ENCODE assay signal across 18 cellular contexts in the genomic region with DNA sequence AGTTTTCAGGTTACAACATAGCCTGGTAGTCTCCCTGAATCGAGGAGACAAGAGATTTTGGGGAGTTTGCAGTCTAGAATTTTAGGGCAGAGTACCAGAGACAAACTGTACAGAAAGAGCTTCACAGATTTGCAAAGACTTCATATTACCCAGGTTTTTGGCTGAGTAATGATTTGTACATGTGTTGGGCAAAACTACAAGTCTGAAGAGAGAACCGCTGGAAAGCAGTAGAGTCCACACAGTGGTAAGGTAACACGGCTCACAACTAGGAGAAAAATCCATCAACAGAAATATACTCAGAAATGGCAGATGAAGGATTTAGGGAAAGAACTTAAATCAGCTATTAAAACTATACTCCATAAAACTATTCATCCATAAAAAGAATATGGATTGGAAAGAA. TPM values are rescaled to one million over a fixed set of nuclear protein-coding genes. Genes with fewer than 3 reads are reported as not detected.
DNase-seq lines count a peak whose midpoint lies in the region; ATAC-seq and TF ChIP-seq lines count a peak whose summit lies in the region.
"Had no signal": no experiment of that assay in that cellular context is flagged by ENCODE, and none has a peak within 500 bp of the region (broad histone marks: within the 10 kb centered on the region; RNA-seq: fewer than 3 reads in every experiment).

No MANE protein-coding gene starts in this region.

- H3F3A ChIP-seq in GM23248 (ENCODE audit: insufficient read depth): peaks cover 15% of the 10 kb centered on the region

- H3K27me3 Mint-ChIP-seq in activated CD4-positive, alpha-beta T cell treated with anti-CD3 and anti-CD28 coated beads for 36 hours: no peaks in the 10 kb centered on the region
- H3K27me3 Mint-ChIP-seq: CD8-positive, alpha-beta memory T cell had no signal

- peak overlapping the region; percentile 8 for H3K4me2 ChIP-seq in GM23248 (ENCODE audit: unreplicated experiment)

- H3K9me3 Mint-ChIP-seq in activated CD4-positive, alpha-beta T cell treated with anti-CD3 and anti-CD28 coated beads for 36 hours (ENCODE audit: low read depth): peaks cover 5% of the 10 kb centered on the region

- H3K36me3 ChIP-seq in GM23248 (ENCODE audit: low read depth): no peaks in the 10 kb centered on the region

- H4K20me1 ChIP-seq in GM23248 (ENCODE audit: insufficient read depth): no peaks in the 10 kb centered on the region

- peaks cover 20% of the 10 kb centered on the region for H3K36me3 Mint-ChIP-seq in activated CD4-positive, alpha-beta T cell treated with anti-CD3 and anti-CD28 coated beads for 36 hours (ENCODE audit: low read depth)

- peaks cover 15% of the 10 kb centered on the region for H3K4me1 Mint-ChIP-seq in activated CD4-positive, alpha-beta T cell treated with anti-CD3 and anti-CD28 coated beads for 36 hours

- intact Hi-C loops in activated CD4-positive, alpha-beta T cell treated with anti-CD3 and anti-CD28 coated beads for 36 hours (cut with DNase I, micrococcal nuclease): no loop called here

- H3K4me3 Mint-ChIP-seq in activated CD4-positive, alpha-beta T cell treated with anti-CD3 and anti-CD28 coated beads for 36 hours: no peak overlapping the region
- H3K4me3 Mint-ChIP-seq: CD8-positive, alpha-beta memory T cell had no signal

- peak overlapping the region; percentile 42 for H3K27ac Mint-ChIP-seq in activated CD4-positive, alpha-beta T cell treated with anti-CD3 and anti-CD28 coated beads for 36 hours

- H3K4me1 ChIP-seq in GM23248 (ENCODE audit: insufficient read depth): 0 out of 2 replicates have a peak, but pooled peaks cover 12% of the 10 kb centered on the region

- DNase-seq in activated CD4-positive, alpha-beta T cell treated with anti-CD3 and anti-CD28 coated beads for 36 hours: no peak
- DNase-seq in activated CD4-positive, alpha-beta T cell treated with anti-CD3 and anti-CD28 coated beads for 48 hours: no peak
- peak; percentile 45 for DNase-seq in GM23248
- peak; percentile 16 for DNase-seq in fibroblast of villous mesenchyme (ENCODE audit: low read depth)
- no peak for DNase-seq in NCI-H1694 (lab: John Stamatoyannopoulos, UW)
- no peak for DNase-seq in NCI-H748 (lab: John Stamatoyannopoulos, UW; ENCODE audit: unreplicated experiment)
- DNase-seq in activated naive CD4-positive, alpha-beta T cell (lab: John Stamatoyannopoulos, UW): no peak
- DNase-seq: 8988T; CD8-positive, alpha-beta memory T cell; DMS53; EL; KG1; NCI-H1105 treated with DMSO at 0.1 percent for 48 hours; NCI-H187; NCI-H226; NCI-H524 had no signal

- no peak for ATAC-seq in activated CD4-positive, alpha-beta T cell treated with anti-CD3 and anti-CD28 coated beads for 36 hours

- H3K9me2 ChIP-seq in GM23248 (ENCODE audit: insufficient read depth): no peaks in the 10 kb centered on the region

- H3K27ac ChIP-seq in 22Rv1: peak overlapping the region; percentile 3; the same call in 1 of the 2 replicates
- H3K27ac ChIP-seq in GM23248: no peak overlapping the region
- H3K27ac ChIP-seq: RWPE1 had no signal

- peak overlapping the region; percentile 3; the same call in 1 of the 2 replicates for H2AFZ ChIP-seq in GM23248

- CTCF ChIA-PET in activated CD4-positive, alpha-beta T cell treated with anti-CD3 and anti-CD28 coated beads for 36 hours (lab: Charles Lee): no interaction called here

- 7 to 10% methylated on average over 3 of the region's 3 CpGs for WGBS in GM23248 (ENCODE audit: low coverage in 1 of 2, low lambda C conversion rate in 2 of 2, missing lambda C conversion rate in 2 of 2), 2 experiments

- no peaks in the 10 kb centered on the region for H3K9me3 ChIP-seq in GM23248 (ENCODE audit: low read depth)

- peaks cover 40% of the 10 kb centered on the region for H3K79me2 ChIP-seq in GM23248 (ENCODE audit: insufficient read depth)

- in situ Hi-C loops in GM23248 (cut with MboI): no loop called here

- H3K4me3 ChIP-seq in GM23248 (no peak overlapping the region), fibroblast of villous mesenchyme (ENCODE audit: low read depth, low read length) (no peak overlapping the region)

- H3K27me3 ChIP-seq in GM23248 (replicated peaks; ENCODE audit: insufficient read depth): no peaks in the 10 kb centered on the region

- H3K9ac ChIP-seq in GM23248: 0 out of 2 replicates have a peak overlapping the region, but pooled peaks have one; percentile 2

- TF ChIP-seq CTCF in 22Rv1 (IDR thresholded peaks at IDR 0.05): no peak
- no peak for TF ChIP-seq CTCF in fibroblast of villous mesenchyme (IDR thresholded peaks at IDR 0.05; ENCODE audit: insufficient read depth, low read depth, low read length)

- POLR2A ChIA-PET in activated CD4-positive, alpha-beta T cell treated with anti-CD3 and anti-CD28 coated beads for 36 hours (lab: Charles Lee): no interaction called here

RNA-seq across cellular contexts. Expression of gene FBXO33, which starts 25.7 kb away (rescaled TPM):
- total RNA-seq in activated CD4-positive, alpha-beta T cell treated with anti-CD3 and anti-CD28 coated beads for 36 hours: 10 to 100 TPM; 12.5 to 14.0 TPM
- total RNA-seq in GM23248 (2014; rRNA removed; shearing (Covaris generic)): 21.4 and 22.1 TPM in 2 replicates
- 9.0 and 9.5 TPM in 2 replicates for polyA plus RNA-seq in GM23248 (2016; fragmentation: Nextera tagmentation; extraction: Ambion mirVana)
- 15.8 and 19.4 TPM in 2 replicates for total RNA-seq in fibroblast of villous mesenchyme

Comparison
In these comparisons a context has a peak if more than half of its experiments do, and no peak if none do; other contexts are left out.
1. DNase-seq: peak in GM23248 (single experiment) and fibroblast of villous mesenchyme (single experiment); none in activated CD4-positive, alpha-beta T cell treated with anti-CD3 and anti-CD28 coated beads for 36 hours (single experiment), activated CD4-positive, alpha-beta T cell treated with anti-CD3 and anti-CD28 coated beads for 48 hours (single experiment), NCI-H1694 (single experiment), NCI-H748 (single experiment) and activated naive CD4-positive, alpha-beta T cell (0 of 4).